In genomic region chr1:9724706-9725476, GRCh38 we compare ENCODE assay signal across 8 cellular contexts.
DNase-seq lines count a peak whose midpoint lies in the region; TF ChIP-seq lines count a peak whose summit lies in the region.

No MANE protein-coding gene starts in this region.

- H3K36me3 ChIP-seq in tibial nerve: peaks cover 0 to 100% (median 36%) of the 10 kb centered on the region in 3 donors

- no peak overlapping the region for H3K4me3 ChIP-seq in tibial nerve

- TF ChIP-seq POLR2A in tibial nerve (IDR thresholded peaks at IDR 0.05): no peak

- H3K9me3 ChIP-seq in tibial nerve: peaks cover 0 to 12% (median 0%) of the 10 kb centered on the region in 4 donors

- TF ChIP-seq EP300 in tibial nerve (IDR thresholded peaks at IDR 0.05): no peak

- TF ChIP-seq CTCF in tibial nerve (IDR thresholded peaks at IDR 0.05): peak; percentile 50 to 81 (median 70)

- DNase-seq in COR-L47 (lab: John Stamatoyannopoulos, UW): peak; percentile 32
- DNase-seq in HCEC 1CT: peak; percentile 63
- DNase-seq in NCI-H510A (lab: John Stamatoyannopoulos, UW): peak; percentile 70
- DNase-seq in activated CD4-positive, alpha-beta T cell treated with anti-CD3 and anti-CD28 coated beads, Interleukin-2, amount 50 U/mL, for 48 hours: peak; percentile 70 to 79
- DNase-seq in effector CD4-positive, alpha-beta T cell: peak; percentile 59
- DNase-seq in myocyte (ENCODE audit: low read depth): peak; percentile 46
- DNase-seq in tibial nerve (ENCODE audit: low spot score in 2 of 2): peak in 1 of 2 donors; percentile 23
- DNase-seq in ureter (ENCODE audit: low spot score): no peak

- H3K4me1 ChIP-seq in tibial nerve: no peaks in the 10 kb centered on the region

- H3K27ac ChIP-seq in tibial nerve: no peak overlapping the region

- H3K27me3 ChIP-seq in tibial nerve: no peaks in the 10 kb centered on the region

- 71 to 76% methylated on average over 20 to 21 of the region's 24 CpGs for WGBS in tibial nerve, 2 donors
